17 cellular contexts compared by ENCODE assay signal in the genomic region with DNA sequence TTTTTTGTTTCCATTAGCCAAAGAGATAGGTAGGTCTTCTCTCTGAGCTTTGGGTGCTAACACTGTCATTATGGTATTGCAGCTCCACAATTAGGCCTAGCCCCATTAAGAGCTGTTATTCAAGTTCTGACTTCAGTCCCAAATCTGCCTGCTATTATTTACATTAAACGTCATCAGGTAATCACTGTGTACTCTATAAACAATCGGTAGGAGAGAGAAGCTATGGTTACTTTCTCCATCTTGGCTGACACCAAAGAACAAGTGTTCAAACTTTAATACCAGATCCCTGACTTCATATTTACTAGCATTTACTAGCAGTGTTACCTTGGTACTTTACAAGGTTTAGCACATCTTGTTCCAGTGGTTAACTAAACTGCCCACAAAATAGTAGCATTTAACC.
A peak's percentile ranks its signal among the peaks of the same experiment; 100 is the strongest.
DNase-seq lines count a peak whose midpoint lies in the region; ATAC-seq and TF ChIP-seq lines count a peak whose summit lies in the region.
"Had no signal": no experiment of that assay in that cellular context is flagged by ENCODE, and none has a peak within 500 bp of the region (broad histone marks: within the 10 kb centered on the region; RNA-seq: fewer than 3 reads in every experiment).

No MANE protein-coding gene starts in this region.

- TF ChIP-seq CTCF in 22Rv1 (IDR thresholded peaks at IDR 0.05) (no peak), VCaP (conservative IDR thresholded peaks at IDR 0.05) (no peak)

- peak; percentile 11 for DNase-seq in COR-L47 (lab: John Stamatoyannopoulos, UW)
- DNase-seq in M059J (ENCODE audit: low read depth) = peak; percentile 7
- DNase-seq in left lobe of liver (ENCODE audit: low spot score) = no peak
- DNase-seq: AML-193; CD4-positive, alpha-beta T cell; DMS153; DMS79; GDM1; HCEC 1CT; IMR-90 had no signal

- no peak for ATAC-seq in left lobe of liver
- ATAC-seq in HG03039 (IDR thresholded peaks at IDR 0.05; ENCODE audit: unreplicated experiment) = no peak
- ATAC-seq: A549, GM23338 had no signal

- H3K27ac ChIP-seq in 22Rv1 = peak overlapping the region; percentile 61
- H3K27ac ChIP-seq in VCaP = peak overlapping the region; percentile 35
- H3K27ac ChIP-seq: A549, C4-2B, HL-60 had no signal
